In the genomic region with DNA sequence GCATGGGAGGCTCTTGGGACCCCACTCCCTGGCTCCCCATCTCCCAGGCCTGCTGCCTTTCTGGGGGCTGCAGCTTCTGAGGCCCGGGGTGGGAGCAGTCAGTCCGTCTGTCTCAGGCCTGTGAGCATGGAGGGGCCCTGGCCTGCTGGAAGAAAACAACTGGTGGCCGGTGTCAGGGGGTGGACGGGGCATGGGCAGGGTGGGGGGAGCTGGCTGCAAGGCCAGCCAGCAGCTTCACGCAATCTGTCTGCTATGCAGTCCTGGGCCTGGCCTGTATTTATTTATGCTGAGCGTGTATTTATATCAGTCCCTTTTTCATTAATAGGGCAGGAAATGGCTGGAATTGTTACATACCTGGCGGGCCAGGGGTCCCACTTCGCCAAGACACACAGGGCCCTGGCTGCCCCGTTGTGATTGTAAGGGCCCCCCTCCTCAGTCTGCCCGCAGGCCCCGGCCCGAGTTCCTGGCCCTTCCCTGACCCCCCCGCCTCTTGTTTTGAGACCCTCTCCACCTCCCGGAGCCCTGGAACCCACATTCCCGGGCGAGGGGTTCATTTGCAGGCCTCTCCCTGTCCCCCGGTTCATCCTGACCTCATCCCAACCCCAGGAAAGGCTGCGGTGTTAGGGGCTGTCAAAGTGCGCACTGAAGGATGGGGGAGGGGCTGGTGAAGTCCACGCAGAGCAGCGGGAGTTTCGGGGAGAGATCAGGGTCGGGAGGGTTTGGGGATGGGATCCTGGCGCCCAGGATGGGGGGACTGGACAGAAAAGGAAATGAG, we compare ENCODE assay signal across 20 cellular contexts. TPM values are rescaled to one million over a fixed set of nuclear protein-coding genes. Genes with fewer than 3 reads are reported as not detected.
DNase-seq lines count a peak whose midpoint lies in the region; ATAC-seq and TF ChIP-seq lines count a peak whose summit lies in the region.
"Had no signal": no experiment of that assay in that cellular context is flagged by ENCODE, and none has a peak within 500 bp of the region (broad histone marks: within the 10 kb centered on the region; RNA-seq: fewer than 3 reads in every experiment).

No MANE protein-coding gene starts in this region.

- peak overlapping the region; percentile 64 for H3K18ac ChIP-seq in IMR-90 (ENCODE audit: low read depth, low read length)

- peak overlapping the region; percentile 99 for H3K14ac ChIP-seq in IMR-90 (replicated peaks; ENCODE audit: low read depth, low read length)

- H3K4ac ChIP-seq in IMR-90 (ENCODE audit: low read depth, low read length), result peak overlapping the region; percentile 98

- no peaks in the 10 kb centered on the region for H3K36me3 ChIP-seq in IMR-90 (ENCODE audit: control insufficient read depth, insufficient read depth, low read length)
- H3K36me3 ChIP-seq in liver (ENCODE audit: control insufficient read depth in 4 of 4, insufficient read depth in 3 of 4, low read depth in 1 of 4, low read length in 3 of 4), result no peaks in the 10 kb centered on the region
- no peaks in the 10 kb centered on the region for H3K36me3 ChIP-seq in tibial artery
- no peaks in the 10 kb centered on the region for H3K36me3 ChIP-seq in HAP-1 (replicated peaks)
- H3K36me3 ChIP-seq: heart right ventricle, neutrophil had no signal

- H3K79me1 ChIP-seq in IMR-90 (ENCODE audit: low read depth in 1 of 2, low read length in 2 of 2), result peaks cover 0 to 3% of the 10 kb centered on the region in 2 experiments; a peak in 1 of 4 replicates

- peak overlapping the region; percentile 69 to 92 for H4K8ac ChIP-seq in IMR-90 (ENCODE audit: low read depth in 2 of 2, low read length in 2 of 2)

- H2BK5ac ChIP-seq in IMR-90 (ENCODE audit: low read depth, low read length, poor library complexity, severe bottlenecking), result peak overlapping the region; percentile 49

- CTCF ChIA-PET in IMR-90 (lab: Yijun Ruan, JAX), result interaction anchor here (2.0 kb wide), 1 partner anchor 158 kb away, joined by 7 read pairs; no protein-coding TSS in a partner anchor

- no peak overlapping the region for H3K4me3 ChIP-seq in IMR-90 (ENCODE audit: insufficient read depth, low read depth, low read length)
- H3K4me3 ChIP-seq in choroid plexus epithelial cell (ENCODE audit: low read depth, low read length), result no peak overlapping the region
- no peak overlapping the region for H3K4me3 ChIP-seq in liver (ENCODE audit: low read depth in 1 of 3, low read length in 3 of 3)
- H3K4me3 ChIP-seq in tibial artery, result no peak overlapping the region
- H3K4me3 ChIP-seq in HAP-1, result no peak overlapping the region
- H3K4me3 ChIP-seq: heart right ventricle, lung had no signal

- no peaks in the 10 kb centered on the region for H4K20me1 ChIP-seq in IMR-90 (ENCODE audit: insufficient read depth, low read length)

- ATAC-seq in IMR-90 (ENCODE audit: low read depth) (peak; percentile 91), HG03442 (IDR thresholded peaks at IDR 0.05; ENCODE audit: unreplicated experiment) (no peak)

- TF ChIP-seq CTCF in IMR-90 (conservative IDR thresholded peaks at IDR 0.05; ENCODE audit: low read depth, low read length), result 0 out of 2 replicates have a peak, but pooled peaks have one; percentile 3
- TF ChIP-seq CTCF in choroid plexus epithelial cell (conservative IDR thresholded peaks at IDR 0.05; ENCODE audit: low read depth, low read length), result no peak
- TF ChIP-seq CTCF in liver (IDR thresholded peaks at IDR 0.05; ENCODE audit: low read depth, low read length, missing input control), result no peak
- no peak for TF ChIP-seq CTCF in tibial artery (IDR thresholded peaks at IDR 0.05)

- H2BK15ac ChIP-seq in IMR-90 (ENCODE audit: low read depth, low read length), result peak overlapping the region; percentile 98; the same call in 2 of the 3 replicates

- H3K9me3 ChIP-seq in IMR-90 (ENCODE audit: control insufficient read depth, insufficient read depth, low read length) (no peaks in the 10 kb centered on the region), liver (ENCODE audit: control insufficient read depth in 4 of 4, low read length in 3 of 4) (no peaks in the 10 kb centered on the region), tibial artery (no peaks in the 10 kb centered on the region), HAP-1 (no peaks in the 10 kb centered on the region)
- H3K9me3 ChIP-seq: heart right ventricle, neutrophil had no signal

- no peak for TF ChIP-seq POLR2A in IMR-90 (IDR thresholded peaks at IDR 0.05; ENCODE audit: low read depth, low read length)

- in situ Hi-C loops in IMR-90 (cut with MboI; ENCODE audit: low sequenced_read_pairs), result loop anchor here (10.0 kb wide), 2 partner anchors 336 to 526 kb away; no protein-coding TSS in a partner anchor
- in situ Hi-C loops in HAP-1 (cut with MboI; ENCODE audit: low sequenced_read_pairs), result no loop called here

- peak overlapping the region; percentile 80 for H3K23ac ChIP-seq in IMR-90 (ENCODE audit: low read depth, low read length)

- dilution Hi-C loops in IMR-90 (cut with HindIII; ENCODE audit: low sequenced_read_pairs, unreplicated experiment), result no loop called here

- H3K9me1 ChIP-seq in IMR-90 (ENCODE audit: insufficient read depth, low read length), result peaks cover 21% of the 10 kb centered on the region

- H3K4me1 ChIP-seq in IMR-90 (ENCODE audit: control insufficient read depth, insufficient read depth, low read length), result peaks cover 24% of the 10 kb centered on the region
- peaks cover 16 to 27% (median 22%) of the 10 kb centered on the region in 4 donors for H3K4me1 ChIP-seq in liver (ENCODE audit: control insufficient read depth in 4 of 4, insufficient read depth in 4 of 4, low read length in 3 of 4)
- peaks cover 4 to 58% (median 48%) of the 10 kb centered on the region in 4 donors for H3K4me1 ChIP-seq in tibial artery
- no peaks in the 10 kb centered on the region for H3K4me1 ChIP-seq in HAP-1

- peak overlapping the region; percentile 99 for H4K91ac ChIP-seq in IMR-90 (ENCODE audit: insufficient read depth, low read depth, low read length)

- BruUV-seq in IMR-90 (replicated peaks; lab: Mats Ljungman, UMichigan), result no TSS peak

- H2BK120ac ChIP-seq in IMR-90 (ENCODE audit: low read depth, low read length), result peak overlapping the region; percentile 98

- no peaks in the 10 kb centered on the region for H3K27me3 ChIP-seq in IMR-90 (ENCODE audit: control insufficient read depth, insufficient read depth, low read length)
- H3K27me3 ChIP-seq in liver (ENCODE audit: control insufficient read depth in 4 of 4, insufficient read depth in 4 of 4, low read length in 3 of 4), result no peaks in the 10 kb centered on the region
- no peaks in the 10 kb centered on the region for H3K27me3 ChIP-seq in tibial artery
- H3K27me3 ChIP-seq in HAP-1 (ENCODE audit: low read depth), result no peaks in the 10 kb centered on the region
- H3K27me3 ChIP-seq: heart right ventricle, neutrophil had no signal

- peak overlapping the region; percentile 96 for H2AK5ac ChIP-seq in IMR-90 (ENCODE audit: low read depth, low read length)

- POLR2A ChIA-PET in IMR-90 (lab: Charles Lee; ENCODE audit: unreplicated experiment), result interaction anchor here (0.6 kb wide), 1 partner anchor 409 kb away, joined by 3 read pairs; no protein-coding TSS in a partner anchor

- H3K27ac ChIP-seq in IMR-90 (ENCODE audit: insufficient read depth, low read length), result peak overlapping the region; percentile 70
- peak overlapping the region; percentile 33 to 61 for H3K27ac ChIP-seq in liver (ENCODE audit: low read depth in 1 of 2, low read length in 2 of 2)
- peak overlapping the region; percentile 90 to 94 for H3K27ac ChIP-seq in tibial artery
- H3K27ac ChIP-seq: neutrophil had no signal

- H2AK9ac ChIP-seq in IMR-90 (replicated peaks; ENCODE audit: low read depth, low read length, poor library complexity), result peak overlapping the region; percentile 53

- peak overlapping the region; percentile 75; the same call in 1 of the 2 replicates for H3K56ac ChIP-seq in IMR-90 (ENCODE audit: extremely low read depth, insufficient read depth, low read length)

- intact Hi-C loops in IMR-90 (cut with micrococcal nuclease), result loop anchor here (10.0 kb wide), 1 partner anchor 196 kb away; no protein-coding TSS in a partner anchor
- intact Hi-C loops in tibial artery (cut with DNase I; ENCODE audit: low total_unique reads), result loop anchor here (5.0 kb wide), 2 partner anchors 338 to 528 kb away; no protein-coding TSS in a partner anchor

- peak; percentile 72 for DNase-seq in IMR-90
- peak; percentile 58 for DNase-seq in choroid plexus epithelial cell (ENCODE audit: low read depth)
- DNase-seq in tibial artery, result peak in 1 of 2 donors; percentile 85
- no peak for DNase-seq in NCI-H748 (lab: John Stamatoyannopoulos, UW; ENCODE audit: unreplicated experiment)
- DNase-seq in HAP-1 (ENCODE audit: low spot score in 2 of 2), result no peak
- DNase-seq: activated CD4-positive, alpha-beta memory T cell treated with anti-CD3 and anti-CD28 coated beads for 36 hours; activated gamma-delta T cell treated with Interleukin-2 at 50 U/mL for 16 hours; activated T-cell treated with anti-CD3 and anti-CD28 coated beads for 4 hours; CD4-positive, CD25-positive, alpha-beta regulatory T cell; dermis blood vessel endothelial cell; HCEC 1CT; heart right ventricle; NCI-H2171 treated with DMSO at 0.1 percent for 48 hours; NCI-H526 treated with DMSO at 0.1 percent for 48 hours had no signal

- H2BK20ac ChIP-seq in IMR-90 (ENCODE audit: low read depth, low read length), result peak overlapping the region; percentile 95

- H3K4me2 ChIP-seq in IMR-90 (ENCODE audit: low read depth, low read length), result no peak overlapping the region; the same call in 1 of the 2 replicates

- H3K9ac ChIP-seq in IMR-90 (ENCODE audit: low read depth, low read length) (peak overlapping the region; percentile 26), liver (ENCODE audit: low read depth in 1 of 2, low read length in 2 of 2) (no peak overlapping the region)

- TF ChIP-seq RAD21 in IMR-90 (IDR thresholded peaks at IDR 0.05; ENCODE audit: low read length) (no peak), liver (IDR thresholded peaks at IDR 0.05) (no peak)

- WGBS in IMR-90 (ENCODE audit: extremely low coverage in 2 of 2, insufficient read length in 1 of 2), 2 experiments, result 2% methylated on average over 6 of the region's 24 CpGs; no CpG with 5 or more reads in 1 of the 2 experiments
- WGBS in liver, result 71% methylated on average over 24 of the region's 24 CpGs

- peak overlapping the region; percentile 71 for H2AFZ ChIP-seq in IMR-90 (replicated peaks; ENCODE audit: low read length, poor library complexity)

- H4K5ac ChIP-seq in IMR-90 (ENCODE audit: low read depth, low read length), result peak overlapping the region; percentile 72

RNA-seq across cellular contexts. Expression of a gene that starts 8.2 kb away (rescaled TPM):
- not detected in 2 replicates for total RNA-seq in IMR-90 (2012; rRNA removed)
- 0.17 TPM in 1 of 2 replicates, not detected in the other for polyA plus RNA-seq in IMR-90 (2012; rRNA removed)
- 0.19 TPM in 1 of 2 replicates, not detected in the other for polyA plus RNA-seq in IMR-90 (2012; cell fraction: cytosol; rRNA removed)
- not detected in 2 replicates for polyA plus RNA-seq in IMR-90 (2012; cell fraction: nucleus; rRNA removed; ENCODE audit: low replicate concordance)
- not detected for total RNA-seq in liver
- polyA plus RNA-seq in liver, result under 1 TPM in 1 of 2 donors, not detected in 1; 0.09 TPM
- total RNA-seq: activated CD4-positive, alpha-beta memory T cell treated with anti-CD3 and anti-CD28 coated beads for 36 hours; bronchial epithelial cell; CD4-positive, CD25-positive, alpha-beta regulatory T cell; dermis blood vessel endothelial cell; heart right ventricle; renal cortical epithelial cell had no signal
- polyA plus RNA-seq: heart right ventricle had no signal

RNA-seq across cellular contexts. Expression of a gene that starts 26.9 kb away (rescaled TPM):
- total RNA-seq in IMR-90 (2012; rRNA removed) (1.7 and 2.3 TPM in 2 replicates), liver (1 to 10 TPM; 1.0 to 1.6 TPM)
- polyA plus RNA-seq in IMR-90 (2012; rRNA removed) (4.3 and 5.2 TPM in 2 replicates), liver (1 to 10 TPM; 1.6 to 1.7 TPM)
- polyA plus RNA-seq in IMR-90 (2012; cell fraction: cytosol; rRNA removed), result 5.0 and 8.7 TPM in 2 replicates
- 4.1 and 6.2 TPM in 2 replicates for polyA plus RNA-seq in IMR-90 (2012; cell fraction: nucleus; rRNA removed; ENCODE audit: low replicate concordance)

RNA-seq across cellular contexts. Expression of a gene that starts 38.4 kb away (rescaled TPM):
- 2.9 and 3.9 TPM in 2 replicates for total RNA-seq in IMR-90 (2012; rRNA removed)
- 3.8 and 4.4 TPM in 2 replicates for polyA plus RNA-seq in IMR-90 (2012; rRNA removed)
- polyA plus RNA-seq in IMR-90 (2012; cell fraction: cytosol; rRNA removed), result 2.4 and 4.7 TPM in 2 replicates
- 1.9 and 4.8 TPM in 2 replicates for polyA plus RNA-seq in IMR-90 (2012; cell fraction: nucleus; rRNA removed; ENCODE audit: low replicate concordance)
- 1 to 10 TPM in 1 of 2 donors, under 1 TPM in 1; 0.37 to 1.4 TPM for total RNA-seq in liver
- 1 to 10 TPM; 1.2 to 2.0 TPM for polyA plus RNA-seq in liver

Comparison
In these comparisons a context has a peak if more than half of its experiments do, and no peak if none do; other contexts are left out.
1. DNase-seq: peak in IMR-90 (single experiment) and choroid plexus epithelial cell (single experiment); none in NCI-H748 (single experiment) and HAP-1 (0 of 2).
2. Peak in every context shown above with its lines, with median percentiles within 50 percentile points of each other: H3K27ac ChIP-seq.